In the genomic region with DNA sequence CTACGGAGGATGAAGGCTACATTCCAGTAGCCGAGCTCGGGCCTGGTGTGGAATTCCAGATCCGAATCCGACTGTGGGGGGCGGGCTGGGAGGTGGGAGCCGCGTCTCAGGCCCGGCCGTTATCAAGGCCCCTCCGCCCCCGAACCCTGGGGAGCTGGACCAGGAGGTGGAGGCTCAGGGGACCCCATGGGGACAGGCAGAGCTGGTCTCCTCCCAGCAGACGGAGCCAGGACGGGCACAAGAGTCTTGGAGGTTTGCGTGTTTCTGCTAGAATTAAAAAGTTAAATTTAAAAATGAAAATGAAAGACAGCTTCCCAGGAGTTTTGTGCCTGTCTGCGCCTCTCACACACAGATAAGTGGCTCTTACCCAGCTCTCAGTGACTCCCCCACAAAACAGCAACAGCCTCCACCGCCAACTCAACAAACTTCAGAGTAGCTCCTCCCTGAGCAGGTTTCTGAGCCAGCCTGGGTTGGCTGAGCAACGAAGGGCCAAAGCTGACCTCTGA, we compare ENCODE assay signal across 20 cellular contexts. TPM values are rescaled to one million over a fixed set of nuclear protein-coding genes. Genes with fewer than 3 reads are reported as not detected.
DNase-seq lines count a peak whose midpoint lies in the region; ATAC-seq and TF ChIP-seq lines count a peak whose summit lies in the region.
"Had no signal": no experiment of that assay in that cellular context is flagged by ENCODE, and none has a peak within 500 bp of the region (broad histone marks: within the 10 kb centered on the region; RNA-seq: fewer than 3 reads in every experiment).

No MANE protein-coding gene starts in this region.

- no peak for TF ChIP-seq CTCF in thyroid gland (IDR thresholded peaks at IDR 0.05)

- H3K27ac ChIP-seq in thyroid gland = peak overlapping the region in 2 of 3 donors; percentile 49 to 51
- H3K27ac ChIP-seq: gastroesophageal sphincter, SJSA1, thoracic aorta had no signal

- ATAC-seq in activated CD4-positive, alpha-beta T cell treated with anti-CD3 and anti-CD28 coated beads for 36 hours = no peak
- ATAC-seq in activated CD8-positive, alpha-beta T cell treated with anti-CD3 and anti-CD28 coated beads, Interleukin-2, amount 10 ng/mL, durations not matched to agents 7 days and 5 days = no peak
- no peak for ATAC-seq in Right ventricle myocardium superior (ENCODE audit: poor library complexity)
- ATAC-seq: gastroesophageal sphincter had no signal

- CTCF ChIA-PET in activated CD4-positive, alpha-beta T cell treated with anti-CD3 and anti-CD28 coated beads for 36 hours (lab: Charles Lee) = interaction anchor here (0.6 to 1.1 kb wide), 3 partner anchors 41 to 1712 kb away, joined by 3 to 4 read pairs (median 3); no protein-coding TSS in a partner anchor
- CTCF ChIA-PET in activated CD8-positive, alpha-beta T cell treated with anti-CD3 and anti-CD28 coated beads, Interleukin-2, amount 10 ng/mL, durations not matched to agents 7 days and 5 days (lab: Charles Lee) = interaction anchor here (1.0 to 1.5 kb wide), 2 partner anchors 33 to 81 kb away, joined by 3 to 4 read pairs; no protein-coding TSS in a partner anchor

- no peaks in the 10 kb centered on the region for H3K36me3 ChIP-seq in thyroid gland
- H3K36me3 ChIP-seq: gastroesophageal sphincter, SJSA1, thoracic aorta had no signal

- H3K4me3 ChIP-seq in thyroid gland (replicated peaks in 1 of 3) = peak overlapping the region in 2 of 3 donors; percentile 31 to 34
- H3K4me3 ChIP-seq: gastroesophageal sphincter, SJSA1, thoracic aorta had no signal

- 18 to 19% methylated on average over 6 to 16 of the region's 18 CpGs for WGBS in thyroid gland, 2 donors

- H3K4me1 ChIP-seq in thyroid gland = peaks cover 4 to 13% of the 10 kb centered on the region in 2 donors
- H3K4me1 ChIP-seq: SJSA1 had no signal

- no peaks in the 10 kb centered on the region for H3K9me3 Mint-ChIP-seq in activated CD4-positive, alpha-beta T cell treated with anti-CD3 and anti-CD28 coated beads for 36 hours (ENCODE audit: low read depth)
- H3K9me3 Mint-ChIP-seq in activated CD8-positive, alpha-beta T cell treated with anti-CD3 and anti-CD28 coated beads, Interleukin-2, amount 10 ng/mL, durations not matched to agents 7 days and 5 days (ENCODE audit: insufficient read depth) = no peaks in the 10 kb centered on the region
- H3K9me3 Mint-ChIP-seq: CD4-positive, alpha-beta memory T cell; central memory CD8-positive, alpha-beta T cell had no signal

- H3K4me1 Mint-ChIP-seq in activated CD4-positive, alpha-beta T cell treated with anti-CD3 and anti-CD28 coated beads for 36 hours = peaks cover 21% of the 10 kb centered on the region
- peaks cover 30% of the 10 kb centered on the region for H3K4me1 Mint-ChIP-seq in activated CD8-positive, alpha-beta T cell treated with anti-CD3 and anti-CD28 coated beads, Interleukin-2, amount 10 ng/mL, durations not matched to agents 7 days and 5 days (ENCODE audit: low read depth)

- DNase-seq in activated CD4-positive, alpha-beta T cell treated with anti-CD3 and anti-CD28 coated beads for 36 hours = no peak
- DNase-seq in activated CD4-positive, alpha-beta T cell treated with anti-CD3 and anti-CD28 coated beads for 48 hours = no peak
- DNase-seq in activated CD8-positive, alpha-beta T cell treated with anti-CD3 and anti-CD28 coated beads, Interleukin-2, amount 10 ng/mL, durations not matched to agents 7 days and 5 days = no peak
- DNase-seq in left kidney (ENCODE audit: low read depth, low spot score) (peak; percentile 95), thyroid gland (peak; percentile 78), Right ventricle myocardium superior (no peak), NCI-H2107 treated with DMSO at 0.1 percent for 48 hours (lab: John Stamatoyannopoulos, UW; ENCODE audit: unreplicated experiment) (no peak), NCI-H526 (lab: John Stamatoyannopoulos, UW) (no peak)
- DNase-seq: 8988T; activated CD8-positive, alpha-beta memory T cell treated with anti-CD3 and anti-CD28 coated beads, Interleukin-2, amount 50 U/mL, for 48 hours; CD4-positive, alpha-beta memory T cell; endodermal cell; NCI-H1417 treated with DMSO at 0.1 percent for 48 hours; NCI-H446 treated with DMSO at 0.1 percent for 48 hours had no signal

- H3K27me3 Mint-ChIP-seq in activated CD4-positive, alpha-beta T cell treated with anti-CD3 and anti-CD28 coated beads for 36 hours = peaks cover 41% of the 10 kb centered on the region
- H3K27me3 Mint-ChIP-seq in activated CD8-positive, alpha-beta T cell treated with anti-CD3 and anti-CD28 coated beads, Interleukin-2, amount 10 ng/mL, durations not matched to agents 7 days and 5 days (ENCODE audit: low read depth) = peaks cover 22% of the 10 kb centered on the region

- intact Hi-C loops in activated CD4-positive, alpha-beta T cell treated with anti-CD3 and anti-CD28 coated beads for 36 hours (cut with DNase I, micrococcal nuclease) = loop anchor here in 1 of 2 experiments (5.0 kb wide), 1 partner anchor 83 kb away; no protein-coding TSS in a partner anchor
- intact Hi-C loops in thyroid gland (cut with DNase I) (no loop called here), Right ventricle myocardium superior (cut with DNase I) (no loop called here)

- H3K36me3 Mint-ChIP-seq in activated CD4-positive, alpha-beta T cell treated with anti-CD3 and anti-CD28 coated beads for 36 hours (ENCODE audit: low read depth) = no peaks in the 10 kb centered on the region
- H3K36me3 Mint-ChIP-seq in activated CD8-positive, alpha-beta T cell treated with anti-CD3 and anti-CD28 coated beads, Interleukin-2, amount 10 ng/mL, durations not matched to agents 7 days and 5 days (ENCODE audit: low read depth) = peaks cover 2% of the 10 kb centered on the region
- H3K36me3 Mint-ChIP-seq: activated naive CD8-positive, alpha-beta T cell; CD4-positive, alpha-beta memory T cell had no signal

- peak overlapping the region; percentile 28 for H3K4me3 Mint-ChIP-seq in activated CD4-positive, alpha-beta T cell treated with anti-CD3 and anti-CD28 coated beads for 36 hours
- H3K4me3 Mint-ChIP-seq in activated CD8-positive, alpha-beta T cell treated with anti-CD3 and anti-CD28 coated beads, Interleukin-2, amount 10 ng/mL, durations not matched to agents 7 days and 5 days = peak overlapping the region; percentile 60
- H3K4me3 Mint-ChIP-seq: activated naive CD8-positive, alpha-beta T cell; central memory CD8-positive, alpha-beta T cell; endodermal cell had no signal

- H3K27me3 ChIP-seq in thyroid gland = peaks cover 9% of the 10 kb centered on the region

- no peak for TF ChIP-seq POLR2A in thyroid gland (IDR thresholded peaks at IDR 0.05)

- H3K9me3 ChIP-seq in thyroid gland = no peaks in the 10 kb centered on the region
- H3K9me3 ChIP-seq: gastroesophageal sphincter, SJSA1, thoracic aorta had no signal

- no peak overlapping the region for H3K27ac Mint-ChIP-seq in activated CD4-positive, alpha-beta T cell treated with anti-CD3 and anti-CD28 coated beads for 36 hours
- H3K27ac Mint-ChIP-seq in activated CD8-positive, alpha-beta T cell treated with anti-CD3 and anti-CD28 coated beads, Interleukin-2, amount 10 ng/mL, durations not matched to agents 7 days and 5 days = peak overlapping the region; percentile 85
- H3K27ac Mint-ChIP-seq: activated naive CD8-positive, alpha-beta T cell; endodermal cell had no signal

- POLR2A ChIA-PET in activated CD4-positive, alpha-beta T cell treated with anti-CD3 and anti-CD28 coated beads for 36 hours (lab: Charles Lee) = no interaction called here
- POLR2A ChIA-PET in activated CD8-positive, alpha-beta T cell treated with anti-CD3 and anti-CD28 coated beads, Interleukin-2, amount 10 ng/mL, durations not matched to agents 7 days and 5 days (lab: Charles Lee) = no interaction called here

RNA-seq across cellular contexts. Expression of a gene that starts 5.1 kb away (rescaled TPM):
- not detected for total RNA-seq in activated CD4-positive, alpha-beta T cell treated with anti-CD3 and anti-CD28 coated beads for 36 hours
- not detected for total RNA-seq in activated CD8-positive, alpha-beta T cell treated with anti-CD3 and anti-CD28 coated beads, Interleukin-2, amount 10 ng/mL, durations not matched to agents 7 days and 5 days
- not detected for total RNA-seq in thyroid gland
- total RNA-seq in Right ventricle myocardium superior = not detected
- total RNA-seq: CD4-positive, alpha-beta memory T cell; gastroesophageal sphincter; myocyte; SJSA1; thoracic aorta had no signal

RNA-seq across cellular contexts. Expression of a gene that starts 12.7 kb away (rescaled TPM):
- total RNA-seq in activated CD4-positive, alpha-beta T cell treated with anti-CD3 and anti-CD28 coated beads for 36 hours = not detected
- total RNA-seq in activated CD8-positive, alpha-beta T cell treated with anti-CD3 and anti-CD28 coated beads, Interleukin-2, amount 10 ng/mL, durations not matched to agents 7 days and 5 days = not detected
- total RNA-seq in thyroid gland = 1 to 10 TPM in 1 of 4 donors, under 1 TPM in 2, not detected in 1; 0.40 to 1.3 (median 0.63) TPM
- 0.43 TPM for total RNA-seq in Right ventricle myocardium superior
- total RNA-seq: CD4-positive, alpha-beta memory T cell; SJSA1 had no signal

RNA-seq across cellular contexts. Expression of a gene that starts 51.8 kb away (rescaled TPM):
- 100 to 1,000 TPM; 124 to 176 TPM for total RNA-seq in activated CD4-positive, alpha-beta T cell treated with anti-CD3 and anti-CD28 coated beads for 36 hours
- 10 to 100 TPM; 69.9 to 75.5 TPM for total RNA-seq in activated CD8-positive, alpha-beta T cell treated with anti-CD3 and anti-CD28 coated beads, Interleukin-2, amount 10 ng/mL, durations not matched to agents 7 days and 5 days
- total RNA-seq in thyroid gland = 1 to 10 TPM; 1.6 to 9.8 (median 2.6) TPM
- total RNA-seq in Right ventricle myocardium superior = 2.5 TPM
- total RNA-seq: SJSA1 had no signal

Comparison
In these comparisons a context has a peak if more than half of its experiments do, and no peak if none do; other contexts are left out.
1. DNase-seq: peak in left kidney (single experiment) and thyroid gland (2 of 2); none in activated CD4-positive, alpha-beta T cell treated with anti-CD3 and anti-CD28 coated beads for 36 hours (single experiment), activated CD4-positive, alpha-beta T cell treated with anti-CD3 and anti-CD28 coated beads for 48 hours (single experiment), activated CD8-positive, alpha-beta T cell treated with anti-CD3 and anti-CD28 coated beads, Interleukin-2, amount 10 ng/mL, durations not matched to agents 7 days and 5 days (single experiment), Right ventricle myocardium superior (single experiment), NCI-H2107 treated with DMSO at 0.1 percent for 48 hours (single experiment) and NCI-H526 (0 of 2).
2. RNA of a gene that starts 51.8 kb away (total RNA-seq): 124 to 176 TPM in activated CD4-positive, alpha-beta T cell treated with anti-CD3 and anti-CD28 coated beads for 36 hours and 69.9 to 75.5 TPM in activated CD8-positive, alpha-beta T cell treated with anti-CD3 and anti-CD28 coated beads, Interleukin-2, amount 10 ng/mL, durations not matched to agents 7 days and 5 days; 1.6 to 9.8 TPM in thyroid gland and 2.5 TPM in Right ventricle myocardium superior (single experiment); every median in the first group is over 4 times any median in the second.